In the genomic region with DNA sequence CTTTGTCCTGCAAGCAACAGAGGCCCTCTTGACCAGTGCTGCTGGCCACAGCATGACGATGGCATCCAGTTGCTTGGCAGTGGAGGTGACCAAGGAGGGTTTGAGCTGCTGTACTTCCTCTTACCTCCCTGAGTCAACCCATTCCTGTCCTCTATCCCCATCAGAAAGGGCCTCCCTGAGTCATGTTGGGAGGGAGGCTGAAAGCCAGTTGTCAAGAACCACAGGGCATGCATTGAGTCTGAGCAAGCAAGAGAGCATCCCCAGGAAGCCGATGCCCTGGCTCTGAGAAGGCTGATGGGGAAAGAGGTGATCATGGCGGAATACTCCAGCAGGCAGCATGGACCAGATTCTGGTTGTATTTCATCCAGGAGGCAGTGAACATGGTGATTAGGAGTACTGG, we compare ENCODE assay signal across 18 cellular contexts.
DNase-seq lines count a peak whose midpoint lies in the region; TF ChIP-seq lines count a peak whose summit lies in the region.
"Had no signal": no experiment of that assay in that cellular context is flagged by ENCODE, and none has a peak within 500 bp of the region (broad histone marks: within the 10 kb centered on the region; RNA-seq: fewer than 3 reads in every experiment).

No MANE protein-coding gene starts in this region.

- H3K36me3 ChIP-seq in adipocyte (ENCODE audit: control insufficient read depth, insufficient read depth, low read length, severe bottlenecking) = no peaks in the 10 kb centered on the region
- no peaks in the 10 kb centered on the region for H3K36me3 ChIP-seq in BE2C
- H3K36me3 ChIP-seq: adrenal gland had no signal

- no peaks in the 10 kb centered on the region for H3K36me3 Mint-ChIP-seq in Calu3 (ENCODE audit: insufficient read depth, unreplicated experiment)
- H3K36me3 Mint-ChIP-seq in activated CD4-positive, alpha-beta T cell treated with anti-CD3 and anti-CD28 coated beads, Interleukin-2, amount 10 ng/mL, durations not matched to agents 24 days and 14 days (ENCODE audit: low read depth) = no peaks in the 10 kb centered on the region
- H3K36me3 Mint-ChIP-seq: stimulated activated effector memory CD8-positive, alpha-beta T cell treated with anti-CD3 and anti-CD28 coated beads, Interleukin-12 subunit alpha, Interleukin-12 subunit beta, amount 100 ng/mL, for 72 hours had no signal

- H3K4me3 Mint-ChIP-seq in Calu3 (ENCODE audit: low read depth, unreplicated experiment) = no peak overlapping the region
- H3K4me3 Mint-ChIP-seq in activated CD4-positive, alpha-beta T cell treated with anti-CD3 and anti-CD28 coated beads, Interleukin-2, amount 10 ng/mL, durations not matched to agents 24 days and 14 days = no peak overlapping the region
- H3K4me3 Mint-ChIP-seq: activated T-cell treated with anti-CD3 and anti-CD28 coated beads, Interleukin-2, amount 50 U/mL, for 24 hours; CD4-positive, alpha-beta T cell; neural crest cell; stimulated activated effector memory CD8-positive, alpha-beta T cell treated with anti-CD3 and anti-CD28 coated beads, Interleukin-12 subunit alpha, Interleukin-12 subunit beta, amount 100 ng/mL, for 72 hours had no signal

- no peak overlapping the region for H3K27ac Mint-ChIP-seq in Calu3 (ENCODE audit: unreplicated experiment)
- H3K27ac Mint-ChIP-seq in activated CD4-positive, alpha-beta T cell treated with anti-CD3 and anti-CD28 coated beads, Interleukin-2, amount 10 ng/mL, durations not matched to agents 24 days and 14 days = no peak overlapping the region
- H3K27ac Mint-ChIP-seq: activated T-cell treated with anti-CD3 and anti-CD28 coated beads, Interleukin-2, amount 50 U/mL, for 24 hours; CD4-positive, alpha-beta T cell; stimulated activated effector memory CD8-positive, alpha-beta T cell treated with anti-CD3 and anti-CD28 coated beads, Interleukin-12 subunit alpha, Interleukin-12 subunit beta, amount 100 ng/mL, for 72 hours had no signal

- no peaks in the 10 kb centered on the region for H3K9me3 ChIP-seq in adipocyte (ENCODE audit: control insufficient read depth, low read length)
- no peaks in the 10 kb centered on the region for H3K9me3 ChIP-seq in BE2C
- H3K9me3 ChIP-seq: adrenal gland, mucosa of descending colon had no signal

- H3K4me3 ChIP-seq in adipocyte (ENCODE audit: low read length) = no peak overlapping the region
- H3K4me3 ChIP-seq in BE2C (ENCODE audit: low read depth, low read length) = no peak overlapping the region
- H3K4me3 ChIP-seq: adrenal gland, mucosa of descending colon had no signal

- no peaks in the 10 kb centered on the region for H3K9me3 Mint-ChIP-seq in Calu3 (ENCODE audit: low read depth, unreplicated experiment)
- H3K9me3 Mint-ChIP-seq in activated CD4-positive, alpha-beta T cell treated with anti-CD3 and anti-CD28 coated beads, Interleukin-2, amount 10 ng/mL, durations not matched to agents 24 days and 14 days = no peaks in the 10 kb centered on the region
- H3K9me3 Mint-ChIP-seq: activated T-cell treated with anti-CD3 and anti-CD28 coated beads, Interleukin-2, amount 50 U/mL, for 24 hours; CD4-positive, alpha-beta T cell; neural crest cell; stimulated activated effector memory CD8-positive, alpha-beta T cell treated with anti-CD3 and anti-CD28 coated beads, Interleukin-12 subunit alpha, Interleukin-12 subunit beta, amount 100 ng/mL, for 72 hours had no signal

- H3K4me1 Mint-ChIP-seq in Calu3 (ENCODE audit: low read depth, unreplicated experiment) = peaks cover 9% of the 10 kb centered on the region
- no peaks in the 10 kb centered on the region for H3K4me1 Mint-ChIP-seq in activated CD4-positive, alpha-beta T cell treated with anti-CD3 and anti-CD28 coated beads, Interleukin-2, amount 10 ng/mL, durations not matched to agents 24 days and 14 days
- H3K4me1 Mint-ChIP-seq: neural crest cell; stimulated activated effector memory CD8-positive, alpha-beta T cell treated with anti-CD3 and anti-CD28 coated beads, Interleukin-12 subunit alpha, Interleukin-12 subunit beta, amount 100 ng/mL, for 72 hours had no signal

- intact Hi-C loops in Calu3 (cut with micrococcal nuclease; ENCODE audit: unreplicated experiment) = no loop called here
- intact Hi-C loops in activated CD4-positive, alpha-beta T cell treated with anti-CD3 and anti-CD28 coated beads, Interleukin-2, amount 10 ng/mL, durations not matched to agents 24 days and 14 days (cut with micrococcal nuclease) = no loop called here

- H3K27me3 ChIP-seq in adipocyte (replicated peaks; ENCODE audit: control insufficient read depth, insufficient read depth, low read length) (peaks cover 11% of the 10 kb centered on the region), BE2C (no peaks in the 10 kb centered on the region)
- H3K27me3 ChIP-seq: adrenal gland had no signal

- H3K4me1 ChIP-seq in adipocyte (ENCODE audit: control insufficient read depth, insufficient read depth, low read length) = no peaks in the 10 kb centered on the region
- no peaks in the 10 kb centered on the region for H3K4me1 ChIP-seq in BE2C
- H3K4me1 ChIP-seq: adrenal gland had no signal

- TF ChIP-seq CTCF in Calu3 (IDR thresholded peaks at IDR 0.05; ENCODE audit: unreplicated experiment) = no peak
- TF ChIP-seq CTCF in BE2C (IDR thresholded peaks at IDR 0.05; ENCODE audit: low read depth, low read length) = no peak

- DNase-seq in Calu3 = peak; percentile 2
- DNase-seq in HPDE6-E6E7 (ENCODE audit: extremely low spot score) = peak; percentile 34
- peak; percentile 7 for DNase-seq in adipocyte (ENCODE audit: low read depth)
- DNase-seq in iris pigment epithelial cell (ENCODE audit: low read depth) = peak; percentile 41
- no peak for DNase-seq in activated CD4-positive, alpha-beta T cell treated with anti-CD3 and anti-CD28 coated beads, Interleukin-2, amount 10 ng/mL, durations not matched to agents 24 days and 14 days
- no peak for DNase-seq in NCI-H2107 (lab: John Stamatoyannopoulos, UW)
- DNase-seq in BE2C = no peak
- DNase-seq in stimulated activated CD4-positive, alpha-beta T cell treated with anti-CD3 and anti-CD28 coated beads, Interleukin-1b, Interleukin-23, amount 100 ng/mL, for 48 hours = no peak
- DNase-seq: ACHN; activated T-cell treated with anti-CD3 and anti-CD28 coated beads, Interleukin-2, amount 50 U/mL, for 24 hours; adrenal gland; CD4-positive, alpha-beta T cell; central memory CD4-positive, alpha-beta T cell; hippocampal formation; mucosa of descending colon; NCI-H1417 had no signal

- H3K9ac ChIP-seq in adipocyte (ENCODE audit: low read length) = no peak overlapping the region

- no TSS peak for BruUV-seq in Calu3 (replicated peaks; lab: Mats Ljungman, UMichigan)

- CTCF ChIA-PET in Calu3 (lab: Charles Lee) = no interaction called here

- H3K27me3 Mint-ChIP-seq in Calu3 (ENCODE audit: unreplicated experiment) = no peaks in the 10 kb centered on the region
- peaks cover 14% of the 10 kb centered on the region for H3K27me3 Mint-ChIP-seq in activated CD4-positive, alpha-beta T cell treated with anti-CD3 and anti-CD28 coated beads, Interleukin-2, amount 10 ng/mL, durations not matched to agents 24 days and 14 days

Comparison
In these comparisons a context has a peak if more than half of its experiments do, and no peak if none do; other contexts are left out.
1. DNase-seq: peak in Calu3 (single experiment), HPDE6-E6E7 (single experiment), adipocyte (single experiment) and iris pigment epithelial cell (single experiment); none in activated CD4-positive, alpha-beta T cell treated with anti-CD3 and anti-CD28 coated beads, Interleukin-2, amount 10 ng/mL, durations not matched to agents 24 days and 14 days (single experiment), NCI-H2107 (single experiment), BE2C (single experiment) and stimulated activated CD4-positive, alpha-beta T cell treated with anti-CD3 and anti-CD28 coated beads, Interleukin-1b, Interleukin-23, amount 100 ng/mL, for 48 hours (single experiment).